In genomic region chr16:1771864-1772361, GRCh38 we compare ENCODE assay signal across 8 cellular contexts. TPM values are rescaled to one million over a fixed set of nuclear protein-coding genes. Genes with fewer than 3 reads are reported as not detected.
DNase-seq lines count a peak whose midpoint lies in the region; ATAC-seq, FAIRE-seq and TF ChIP-seq lines count a peak whose summit lies in the region.

No MANE protein-coding gene starts in this region.

- no peak for DNase-seq in activated CD4-positive, alpha-beta T cell treated with anti-CD3 and anti-CD28 coated beads for 36 hours
- no peak for DNase-seq in activated CD4-positive, alpha-beta T cell treated with anti-CD3 and anti-CD28 coated beads, Interleukin-2, amount 50 U/mL, for 1 hour
- no peak for DNase-seq in activated T-helper 1 cell treated with anti-CD3 and anti-CD28 coated beads, Interleukin-12 subunit alpha, Interleukin-12 subunit beta, Interleukin-2, Interleukin-4 antibody, amounts not matched to agents 30 ng/mL and 10 ng/mL and 1 ng/mL, durations not matched to agents 14 hours and 24 hours and 36 hours (ENCODE audit: low spot score)
- no peak for DNase-seq in kidney
- no peak for DNase-seq in thoracic aorta (ENCODE audit: low spot score)
- no peak for DNase-seq in NCI-H2029 treated with DMSO at 0.1 percent for 48 hours (lab: John Stamatoyannopoulos, UW)

- peak overlapping the region; percentile 99 for H3K27ac Mint-ChIP-seq in activated CD4-positive, alpha-beta T cell treated with anti-CD3 and anti-CD28 coated beads for 36 hours
- H3K27ac Mint-ChIP-seq in activated T-helper 1 cell treated with anti-CD3 and anti-CD28 coated beads, Interleukin-12 subunit alpha, Interleukin-12 subunit beta, Interleukin-2, Interleukin-4 antibody, amounts not matched to agents 30 ng/mL and 10 ng/mL and 1 ng/mL, durations not matched to agents 14 hours and 24 hours and 36 hours, result peak overlapping the region; percentile 98

- peak overlapping the region; percentile 94 for H3K4me3 Mint-ChIP-seq in activated CD4-positive, alpha-beta T cell treated with anti-CD3 and anti-CD28 coated beads for 36 hours
- H3K4me3 Mint-ChIP-seq in activated T-helper 1 cell treated with anti-CD3 and anti-CD28 coated beads, Interleukin-12 subunit alpha, Interleukin-12 subunit beta, Interleukin-2, Interleukin-4 antibody, amounts not matched to agents 30 ng/mL and 10 ng/mL and 1 ng/mL, durations not matched to agents 14 hours and 24 hours and 36 hours, result peak overlapping the region; percentile 100

- POLR2A ChIA-PET in activated CD4-positive, alpha-beta T cell treated with anti-CD3 and anti-CD28 coated beads for 36 hours (lab: Charles Lee), result interaction anchor here (1.4 to 5.2 kb wide), 2 partner anchors 11 to 193 kb away, joined by 3 to 39 read pairs; partner anchors contain the start of genes NUBP2, RPS2 and SPSB3

- peaks cover 4 to 5% of the 10 kb centered on the region in 2 donors for H3K36me3 ChIP-seq in kidney (ENCODE audit: control insufficient read depth in 1 of 2, insufficient read depth in 2 of 2, low read length in 2 of 2)
- H3K36me3 ChIP-seq in thoracic aorta, result peaks cover 28% of the 10 kb centered on the region

- H3K27me3 Mint-ChIP-seq in activated CD4-positive, alpha-beta T cell treated with anti-CD3 and anti-CD28 coated beads for 36 hours, result no peaks in the 10 kb centered on the region
- no peaks in the 10 kb centered on the region for H3K27me3 Mint-ChIP-seq in activated T-helper 1 cell treated with anti-CD3 and anti-CD28 coated beads, Interleukin-12 subunit alpha, Interleukin-12 subunit beta, Interleukin-2, Interleukin-4 antibody, amounts not matched to agents 30 ng/mL and 10 ng/mL and 1 ng/mL, durations not matched to agents 14 hours and 24 hours and 36 hours (ENCODE audit: insufficient read depth)

- H3K4me1 ChIP-seq in kidney (ENCODE audit: control insufficient read depth in 1 of 2, insufficient read depth in 1 of 2, low read depth in 1 of 2, low read length in 2 of 2) (peaks cover 6 to 24% of the 10 kb centered on the region in 2 donors), thoracic aorta (ENCODE audit: control insufficient read depth in 1 of 2, low read depth in 2 of 2) (peaks cover 15 to 41% of the 10 kb centered on the region in 2 donors)

- H3K27ac ChIP-seq in kidney (ENCODE audit: low read depth in 2 of 2, low read length in 2 of 2) (no peak overlapping the region), thoracic aorta (peak overlapping the region; percentile 84 to 92)

- H3K9me3 ChIP-seq in kidney (ENCODE audit: control insufficient read depth in 1 of 2, low read length in 2 of 2), result no peaks in the 10 kb centered on the region
- H3K9me3 ChIP-seq in thoracic aorta, result no peaks in the 10 kb centered on the region

- no peaks in the 10 kb centered on the region for H3K9me3 Mint-ChIP-seq in activated CD4-positive, alpha-beta T cell treated with anti-CD3 and anti-CD28 coated beads for 36 hours (ENCODE audit: low read depth)
- H3K9me3 Mint-ChIP-seq in activated T-helper 1 cell treated with anti-CD3 and anti-CD28 coated beads, Interleukin-12 subunit alpha, Interleukin-12 subunit beta, Interleukin-2, Interleukin-4 antibody, amounts not matched to agents 30 ng/mL and 10 ng/mL and 1 ng/mL, durations not matched to agents 14 hours and 24 hours and 36 hours, result no peaks in the 10 kb centered on the region

- CTCF ChIA-PET in activated CD4-positive, alpha-beta T cell treated with anti-CD3 and anti-CD28 coated beads for 36 hours (lab: Charles Lee), result interaction anchor here (1.3 to 2.0 kb wide), 2 partner anchors 11 to 64 kb away, joined by 4 to 16 read pairs; partner anchors contain the start of genes NUBP2 and SPSB3

- no peaks in the 10 kb centered on the region for H3K27me3 ChIP-seq in thoracic aorta (replicated peaks; ENCODE audit: insufficient read depth)

- peak overlapping the region; percentile 22 to 55 for H3K9ac ChIP-seq in kidney (ENCODE audit: low read length in 2 of 2)

- no peak for FAIRE-seq in kidney (lab: Jason Lieb, UNC)

- H3K4me3 ChIP-seq in kidney (ENCODE audit: low read length in 2 of 2), result peak overlapping the region; percentile 76 to 81
- peak overlapping the region; percentile 95 for H3K4me3 ChIP-seq in thoracic aorta

- no peak for ATAC-seq in activated CD4-positive, alpha-beta T cell treated with anti-CD3 and anti-CD28 coated beads for 36 hours
- no peak for ATAC-seq in thoracic aorta (ENCODE audit: insufficient number of reproducible peaks, low FRiP score, low read depth)
- no peak for ATAC-seq in HG02884 (IDR thresholded peaks at IDR 0.05; ENCODE audit: unreplicated experiment)
- no peak for ATAC-seq in GM21529 (IDR thresholded peaks at IDR 0.05; ENCODE audit: unreplicated experiment)

- TF ChIP-seq CTCF in kidney (IDR thresholded peaks at IDR 0.05; ENCODE audit: borderline replicate concordance, extremely low read depth, insufficient read depth) (no peak), thoracic aorta (IDR thresholded peaks at IDR 0.05) (no peak)

- intact Hi-C loops in activated CD4-positive, alpha-beta T cell treated with anti-CD3 and anti-CD28 coated beads for 36 hours (cut with DNase I, micrococcal nuclease), result loop anchor here (1.0 to 5.0 kb wide), 11 partner anchors 65 to 1090 kb away; partner anchors contain the start of genes GNPTG (in 1 of the 2), JMJD8 (in 1 of the 2), MAPK8IP3 (in 1 of the 2) and MLST8 (in 1 of the 2)
- intact Hi-C loops in activated T-helper 1 cell treated with anti-CD3 and anti-CD28 coated beads, Interleukin-12 subunit alpha, Interleukin-12 subunit beta, Interleukin-2, Interleukin-4 antibody, amounts not matched to agents 30 ng/mL and 10 ng/mL and 1 ng/mL, durations not matched to agents 14 hours and 24 hours and 36 hours (cut with micrococcal nuclease), result loop anchor here (2.0 to 5.0 kb wide), 3 partner anchors 65 to 171 kb away; partner anchors contain the start of genes CRAMP1, IFT140, MAPK8IP3 and MSRB1
- intact Hi-C loops in kidney (cut with DNase I), result no loop called here

- peaks cover 22% of the 10 kb centered on the region for H3K36me3 Mint-ChIP-seq in activated CD4-positive, alpha-beta T cell treated with anti-CD3 and anti-CD28 coated beads for 36 hours (ENCODE audit: low read depth)
- H3K36me3 Mint-ChIP-seq in activated T-helper 1 cell treated with anti-CD3 and anti-CD28 coated beads, Interleukin-12 subunit alpha, Interleukin-12 subunit beta, Interleukin-2, Interleukin-4 antibody, amounts not matched to agents 30 ng/mL and 10 ng/mL and 1 ng/mL, durations not matched to agents 14 hours and 24 hours and 36 hours (ENCODE audit: low read depth), result peaks cover 18% of the 10 kb centered on the region

- H3K4me1 Mint-ChIP-seq in activated CD4-positive, alpha-beta T cell treated with anti-CD3 and anti-CD28 coated beads for 36 hours, result peaks cover 9% of the 10 kb centered on the region
- H3K4me1 Mint-ChIP-seq in activated T-helper 1 cell treated with anti-CD3 and anti-CD28 coated beads, Interleukin-12 subunit alpha, Interleukin-12 subunit beta, Interleukin-2, Interleukin-4 antibody, amounts not matched to agents 30 ng/mL and 10 ng/mL and 1 ng/mL, durations not matched to agents 14 hours and 24 hours and 36 hours (ENCODE audit: low read depth), result peaks cover 8% of the 10 kb centered on the region

RNA-seq across cellular contexts. Expression of gene NME3, which starts 0.6 kb away (rescaled TPM):
- 10 to 100 TPM; 23.7 to 43.6 TPM for total RNA-seq in activated CD4-positive, alpha-beta T cell treated with anti-CD3 and anti-CD28 coated beads for 36 hours
- 49.5 and 49.9 TPM in 2 replicates for total RNA-seq in activated T-helper 1 cell treated with anti-CD3 and anti-CD28 coated beads, Interleukin-12 subunit alpha, Interleukin-12 subunit beta, Interleukin-2, Interleukin-4 antibody, amounts not matched to agents 30 ng/mL and 10 ng/mL and 1 ng/mL, durations not matched to agents 14 hours and 24 hours and 36 hours
- total RNA-seq in kidney (70.8 TPM), thoracic aorta (100 to 1,000 TPM in 1 of 2 donors, 10 to 100 TPM in 1; 68.1 to 165 TPM)
- 123 TPM for polyA plus RNA-seq in kidney (ENCODE audit: insufficient read depth, low read depth, low replicate concordance)

RNA-seq across cellular contexts. Expression of gene EME2, which starts 0.7 kb away (rescaled TPM):
- total RNA-seq in activated CD4-positive, alpha-beta T cell treated with anti-CD3 and anti-CD28 coated beads for 36 hours, result 10 to 100 TPM; 13.1 to 18.4 TPM
- 31.0 and 32.7 TPM in 2 replicates for total RNA-seq in activated T-helper 1 cell treated with anti-CD3 and anti-CD28 coated beads, Interleukin-12 subunit alpha, Interleukin-12 subunit beta, Interleukin-2, Interleukin-4 antibody, amounts not matched to agents 30 ng/mL and 10 ng/mL and 1 ng/mL, durations not matched to agents 14 hours and 24 hours and 36 hours
- 23.8 TPM for total RNA-seq in kidney
- polyA plus RNA-seq in kidney (ENCODE audit: insufficient read depth, low read depth, low replicate concordance), result 5.1 TPM
- total RNA-seq in thoracic aorta, result 10 to 100 TPM; 23.4 to 29.2 TPM

RNA-seq across cellular contexts. Expression of gene MRPS34, which starts 1.0 kb away (rescaled TPM):
- total RNA-seq in activated CD4-positive, alpha-beta T cell treated with anti-CD3 and anti-CD28 coated beads for 36 hours, result 100 to 1,000 TPM; 146 to 175 TPM
- total RNA-seq in activated T-helper 1 cell treated with anti-CD3 and anti-CD28 coated beads, Interleukin-12 subunit alpha, Interleukin-12 subunit beta, Interleukin-2, Interleukin-4 antibody, amounts not matched to agents 30 ng/mL and 10 ng/mL and 1 ng/mL, durations not matched to agents 14 hours and 24 hours and 36 hours, result 209 and 215 TPM in 2 replicates
- total RNA-seq in kidney (61.7 TPM), thoracic aorta (10 to 100 TPM; 36.9 to 48.3 TPM)
- polyA plus RNA-seq in kidney (ENCODE audit: insufficient read depth, low read depth, low replicate concordance), result 187 TPM

RNA-seq across cellular contexts. Expression of gene SPSB3, which starts 10.5 kb away (rescaled TPM):
- total RNA-seq in activated CD4-positive, alpha-beta T cell treated with anti-CD3 and anti-CD28 coated beads for 36 hours, result 10 to 100 TPM; 12.5 to 13.6 TPM
- 30.3 and 30.8 TPM in 2 replicates for total RNA-seq in activated T-helper 1 cell treated with anti-CD3 and anti-CD28 coated beads, Interleukin-12 subunit alpha, Interleukin-12 subunit beta, Interleukin-2, Interleukin-4 antibody, amounts not matched to agents 30 ng/mL and 10 ng/mL and 1 ng/mL, durations not matched to agents 14 hours and 24 hours and 36 hours
- total RNA-seq in kidney, result 57.7 TPM
- 55.1 TPM for polyA plus RNA-seq in kidney (ENCODE audit: insufficient read depth, low read depth, low replicate concordance)
- 10 to 100 TPM; 60.9 to 79.3 TPM for total RNA-seq in thoracic aorta

RNA-seq across cellular contexts. Expression of gene NUBP2, which starts 10.8 kb away (rescaled TPM):
- total RNA-seq in activated CD4-positive, alpha-beta T cell treated with anti-CD3 and anti-CD28 coated beads for 36 hours, result 10 to 100 TPM; 34.4 to 42.4 TPM
- total RNA-seq in activated T-helper 1 cell treated with anti-CD3 and anti-CD28 coated beads, Interleukin-12 subunit alpha, Interleukin-12 subunit beta, Interleukin-2, Interleukin-4 antibody, amounts not matched to agents 30 ng/mL and 10 ng/mL and 1 ng/mL, durations not matched to agents 14 hours and 24 hours and 36 hours, result 81.6 and 82.8 TPM in 2 replicates
- total RNA-seq in kidney (42.8 TPM), thoracic aorta (10 to 100 TPM; 64.6 to 68.5 TPM)
- 71.1 TPM for polyA plus RNA-seq in kidney (ENCODE audit: insufficient read depth, low read depth, low replicate concordance)

Comparison
In these comparisons a context has a peak if more than half of its experiments do, and no peak if none do; other contexts are left out.
1. H3K27ac ChIP-seq: peak in thoracic aorta (2 of 2); none in kidney (0 of 2).